In the genomic region with DNA sequence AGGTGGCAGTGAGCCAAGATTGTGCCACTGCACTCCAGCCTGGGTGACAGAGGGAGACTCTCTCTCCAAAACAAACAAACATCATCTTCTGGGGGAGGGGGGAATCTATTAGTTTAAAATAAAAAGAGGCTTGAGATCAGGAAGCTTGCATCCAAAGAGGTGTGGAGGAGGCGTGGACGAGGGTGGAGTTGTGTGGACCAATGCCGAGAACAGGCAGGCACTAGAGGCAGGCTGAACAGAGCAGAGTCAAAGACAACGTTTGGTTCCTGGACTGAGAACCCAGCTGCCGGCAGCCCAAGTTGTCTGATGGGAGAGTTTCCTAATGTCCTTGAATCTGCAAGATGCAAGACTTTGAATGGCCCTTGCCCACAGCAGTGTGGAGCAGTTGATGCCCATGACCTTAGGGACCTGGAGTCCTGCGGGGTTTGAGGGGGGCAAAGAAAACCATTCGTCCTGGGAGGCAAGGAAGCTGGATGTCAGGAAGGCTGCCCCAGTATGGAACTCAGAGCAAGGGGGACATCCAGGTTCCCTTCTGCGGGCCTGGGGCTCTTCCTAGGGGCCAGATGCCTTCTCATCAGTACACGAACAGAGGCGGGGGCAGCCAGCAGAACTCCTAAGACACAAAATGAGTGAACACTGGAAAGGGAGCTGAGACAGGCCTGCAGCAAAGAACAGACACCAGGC, we compare ENCODE assay signal across 17 cellular contexts. TPM values are rescaled to one million over a fixed set of nuclear protein-coding genes. Genes with fewer than 3 reads are reported as not detected.
DNase-seq lines count a peak whose midpoint lies in the region; ATAC-seq and TF ChIP-seq lines count a peak whose summit lies in the region.
"Had no signal": no experiment of that assay in that cellular context is flagged by ENCODE, and none has a peak within 500 bp of the region (broad histone marks: within the 10 kb centered on the region; RNA-seq: fewer than 3 reads in every experiment).

No MANE protein-coding gene starts in this region.

- no peak overlapping the region for H3K4me3 ChIP-seq in epithelial cell of esophagus (ENCODE audit: low read length)
- no peak overlapping the region for H3K4me3 ChIP-seq in testis
- no peak overlapping the region for H3K4me3 ChIP-seq in aorta (ENCODE audit: low read length in 2 of 2)
- H3K4me3 ChIP-seq: BLaER1 treated with 17β-estradiol and CSF1 and Interleukin-3, amounts not matched to agents 10 nM and 100 nM; left ventricle myocardium inferior; spleen; uterus had no signal

- H3K9me3 ChIP-seq in testis (no peaks in the 10 kb centered on the region), aorta (ENCODE audit: control insufficient read depth, low read length) (no peaks in the 10 kb centered on the region)
- H3K9me3 ChIP-seq: BLaER1 treated with 17β-estradiol and CSF1 and Interleukin-3, amounts not matched to agents 10 nM and 100 nM; left ventricle myocardium inferior; spleen; uterus had no signal

- WGBS in testis, 2 donors, result 44 to 48% methylated on average over 8 to 10 of the region's 10 CpGs
- 51 to 53% methylated on average over 10 of the region's 10 CpGs for WGBS in aorta, 2 donors

- H3K27me3 ChIP-seq in testis (no peaks in the 10 kb centered on the region), aorta (ENCODE audit: control insufficient read depth in 1 of 2, insufficient read depth in 2 of 2, low read length in 1 of 2) (no peaks in the 10 kb centered on the region)
- H3K27me3 ChIP-seq: BLaER1 treated with 17β-estradiol and CSF1 and Interleukin-3, amounts not matched to agents 10 nM and 100 nM; spleen; uterus had no signal

- ATAC-seq in HG02798 (IDR thresholded peaks at IDR 0.05; ENCODE audit: poor library complexity, unreplicated experiment) (no peak), aorta (ENCODE audit: low FRiP score) (no peak)
- ATAC-seq: stimulated activated memory B cell treated with anti-CD40 and anti-IgM and Interleukin-4, amounts not matched to agents 10 μg/mL and 1 μg/mL and 100 μg/mL, for 72 hours; T-cell had no signal

- H3K36me3 ChIP-seq in testis (ENCODE audit: low read depth, missing control alignments) (no peaks in the 10 kb centered on the region), aorta (ENCODE audit: control insufficient read depth in 1 of 2, insufficient read depth in 2 of 2, low read length in 1 of 2) (no peaks in the 10 kb centered on the region)
- H3K36me3 ChIP-seq: BLaER1 treated with 17β-estradiol and CSF1 and Interleukin-3, amounts not matched to agents 10 nM and 100 nM; left ventricle myocardium inferior; spleen; uterus had no signal

- H3K4me1 ChIP-seq in testis (peaks cover 9% of the 10 kb centered on the region), aorta (ENCODE audit: control insufficient read depth in 1 of 2, insufficient read depth in 2 of 2, low read length in 2 of 2) (no peaks in the 10 kb centered on the region)

- no peak for TF ChIP-seq CTCF in epithelial cell of esophagus (IDR thresholded peaks at IDR 0.05; ENCODE audit: insufficient read depth, low read depth, low read length, missing control alignments)
- TF ChIP-seq CTCF in testis (IDR thresholded peaks at IDR 0.05), result no peak

- DNase-seq in DMS79 treated with DMSO at 0.1 percent for 48 hours (lab: John Stamatoyannopoulos, UW), result peak; percentile 9
- DNase-seq in DMS79 (lab: John Stamatoyannopoulos, UW), result no peak
- peak; percentile 75 for DNase-seq in NCI-H510A (lab: John Stamatoyannopoulos, UW)
- DNase-seq in epithelial cell of esophagus (ENCODE audit: low read depth), result peak; percentile 23
- DNase-seq in testis, result peak; percentile 66
- DNase-seq in NCI-H1048 (lab: John Stamatoyannopoulos, UW), result no peak
- no peak for DNase-seq in aorta
- DNase-seq: activated CD4-positive, CD25-positive, alpha-beta regulatory T cell; foreskin melanocyte; Karpas-422; left ventricle myocardium inferior; spleen; T-cell; uterus had no signal

- TF ChIP-seq POLR2A in testis (IDR thresholded peaks at IDR 0.05), result no peak

- intact Hi-C loops in testis (cut with DNase I; ENCODE audit: low total_unique reads) (no loop called here), aorta (cut with DNase I) (no loop called here)

- no peak overlapping the region for H3K27ac ChIP-seq in testis
- no peak overlapping the region for H3K27ac ChIP-seq in aorta (ENCODE audit: low read depth in 1 of 2, low read length in 2 of 2)
- H3K27ac ChIP-seq: left ventricle myocardium inferior, spleen, uterus had no signal

RNA-seq across cellular contexts. Expression of a gene that starts 9.2 kb away (rescaled TPM):
- 10 to 100 TPM; 11.0 to 16.0 TPM for total RNA-seq in testis
- polyA plus RNA-seq in testis (ENCODE audit: insufficient read depth, low read depth, low replicate concordance), result 11.7 TPM
- total RNA-seq in aorta, result 10 to 100 TPM; 42.5 to 43.6 TPM
- polyA plus RNA-seq in aorta, result 10 to 100 TPM in 1 of 2 donors, 1 to 10 TPM in 1; 6.4 to 12.8 TPM

RNA-seq across cellular contexts. Expression of a gene that starts 9.9 kb away (rescaled TPM):
- total RNA-seq in testis (10 to 100 TPM; 26.7 to 43.6 TPM), aorta (10 to 100 TPM in 1 of 2 donors, 1 to 10 TPM in 1; 3.3 to 11.3 TPM)
- polyA plus RNA-seq in testis (ENCODE audit: insufficient read depth, low read depth, low replicate concordance) (38.6 TPM), aorta (1 to 10 TPM; 2.6 to 6.8 TPM)

Comparison
In these comparisons a context has a peak if more than half of its experiments do, and no peak if none do; other contexts are left out.
1. DNase-seq: peak in DMS79 treated with DMSO at 0.1 percent for 48 hours (single experiment), NCI-H510A (single experiment), epithelial cell of esophagus (single experiment) and testis (single experiment); none in DMS79 (single experiment), NCI-H1048 (single experiment) and aorta (0 of 2).